ENCODE assay signal across 1 cellular context in genomic region chr17:68035523-68036303, GRCh38.
TF ChIP-seq lines count a peak whose summit lies in the region.

TSS of gene KPNA2 (plus strand) at chr17:68035735. CDS start at chr17:68037133, 1,398 bp downstream.

TF ChIP-seq in HepG2, 621 proteins besides CTCF, POLR2A, EP300 and RAD21 (continued from another document and continues in another):
- TF ChIP-seq NFAT5 (CRISPR knock-in tag; IDR thresholded peaks at IDR 0.05) (peak; percentile 90), SP140L (CRISPR knock-in tag; IDR thresholded peaks at IDR 0.05; ENCODE audit: borderline replicate concordance) (0 out of 2 replicates have a peak, but pooled peaks have one; percentile 27), ZNF615 (CRISPR knock-in tag; IDR thresholded peaks at IDR 0.05; ENCODE audit: borderline replicate concordance) (peak; percentile 22; the same call in 1 of the 2 replicates), ZNF709 (CRISPR knock-in tag; IDR thresholded peaks at IDR 0.05) (peak; percentile 65; the same call in 1 of the 2 replicates), MBD4 (IDR thresholded peaks at IDR 0.05; ENCODE audit: borderline replicate concordance, low read length) (no peak), ZNF20 (CRISPR knock-in tag; IDR thresholded peaks at IDR 0.05) (0 out of 2 replicates have a peak, but pooled peaks have one; percentile 67), MXI1 (IDR thresholded peaks at IDR 0.05; ENCODE audit: borderline replicate concordance, low read depth, low read length) (peak; percentile 98), CEBPB (IDR thresholded peaks at IDR 0.05; ENCODE audit: borderline replicate concordance, low read depth, low read length) (no peak), ZNF460 (CRISPR knock-in tag; IDR thresholded peaks at IDR 0.05; ENCODE audit: borderline replicate concordance) (no peak), ZFP1 (CRISPR knock-in tag; IDR thresholded peaks at IDR 0.05) (no peak), KDM3A (CRISPR knock-in tag; IDR thresholded peaks at IDR 0.05; ENCODE audit: low read depth) (peak; percentile 74; the same call in 1 of the 2 replicates), ZNF691 (CRISPR knock-in tag; IDR thresholded peaks at IDR 0.05; ENCODE audit: borderline replicate concordance, low read depth) (peak; percentile 89), ZFP36L2 (CRISPR knock-in tag; IDR thresholded peaks at IDR 0.05) (no peak), ZNF75D (CRISPR knock-in tag; IDR thresholded peaks at IDR 0.05; ENCODE audit: borderline replicate concordance) (no peak), POLR2AphosphoS5 (IDR thresholded peaks at IDR 0.05; ENCODE audit: low read depth, low read length) (peak; percentile 96), SPEN (CRISPR knock-in tag; IDR thresholded peaks at IDR 0.05; ENCODE audit: low read depth) (peak; percentile 76; the same call in 1 of the 2 replicates), ZNF850 (CRISPR knock-in tag; conservative IDR thresholded peaks at IDR 0.05) (0 out of 2 replicates have a peak, but pooled peaks have one; percentile 64), CSRNP1 (CRISPR knock-in tag; IDR thresholded peaks at IDR 0.05) (peak; percentile 97), PRMT3 (CRISPR knock-in tag; IDR thresholded peaks at IDR 0.05; ENCODE audit: borderline replicate concordance, low read depth) (peak; percentile 71; the same call in 1 of the 2 replicates), REXO4 (CRISPR knock-in tag; IDR thresholded peaks at IDR 0.05; ENCODE audit: borderline replicate concordance) (peak; percentile 94), ESRRA (CRISPR knock-in tag; IDR thresholded peaks at IDR 0.05; ENCODE audit: low read depth) (peak; percentile 80), ZNF543 (CRISPR knock-in tag; IDR thresholded peaks at IDR 0.05) (0 out of 2 replicates have a peak, but pooled peaks have one; percentile 53), ZBTB7A (CRISPR knock-in tag; IDR thresholded peaks at IDR 0.05) (peak; percentile 84; the same call in 1 of the 2 replicates), ZNF142 (CRISPR knock-in tag; IDR thresholded peaks at IDR 0.05) (peak; percentile 88), PHF20 (CRISPR knock-in tag; IDR thresholded peaks at IDR 0.05) (no peak; the same call in 1 of the 2 replicates), SRY (CRISPR knock-in tag; IDR thresholded peaks at IDR 0.05) (peak; percentile 94; the same call in 1 of the 2 replicates), BHLHE40 (IDR thresholded peaks at IDR 0.05; ENCODE audit: low read length) (peak; percentile 92), ZGPAT (CRISPR knock-in tag; IDR thresholded peaks at IDR 0.05) (peak; percentile 91; the same call in 1 of the 2 replicates), HDAC2 (CRISPR knock-in tag; IDR thresholded peaks at IDR 0.05) (peak; percentile 65; the same call in 1 of the 2 replicates), BRCA1 (CRISPR knock-in tag; IDR thresholded peaks at IDR 0.05) (peak; percentile 93), CERS6 (CRISPR knock-in tag; IDR thresholded peaks at IDR 0.05) (no peak), GMEB1 (CRISPR knock-in tag; IDR thresholded peaks at IDR 0.05; ENCODE audit: borderline replicate concordance) (peak; percentile 80), ZNF44 (CRISPR knock-in tag; IDR thresholded peaks at IDR 0.05) (peak; percentile 96), ZNF607 (CRISPR knock-in tag; IDR thresholded peaks at IDR 0.05; ENCODE audit: borderline replicate concordance) (peak; percentile 92), TRAFD1 (CRISPR knock-in tag; IDR thresholded peaks at IDR 0.05; ENCODE audit: borderline replicate concordance) (no peak), SMAD1 (CRISPR knock-in tag; IDR thresholded peaks at IDR 0.05; ENCODE audit: borderline replicate concordance, low read depth) (peak; percentile 86; the same call in 1 of the 2 replicates), HDAC6 (IDR thresholded peaks at IDR 0.05; ENCODE audit: low read depth, low read length) (no peak), PAX8 (CRISPR knock-in tag; IDR thresholded peaks at IDR 0.05; ENCODE audit: borderline replicate concordance) (no peak; the same call in 1 of the 2 replicates)
